In the genomic region with DNA sequence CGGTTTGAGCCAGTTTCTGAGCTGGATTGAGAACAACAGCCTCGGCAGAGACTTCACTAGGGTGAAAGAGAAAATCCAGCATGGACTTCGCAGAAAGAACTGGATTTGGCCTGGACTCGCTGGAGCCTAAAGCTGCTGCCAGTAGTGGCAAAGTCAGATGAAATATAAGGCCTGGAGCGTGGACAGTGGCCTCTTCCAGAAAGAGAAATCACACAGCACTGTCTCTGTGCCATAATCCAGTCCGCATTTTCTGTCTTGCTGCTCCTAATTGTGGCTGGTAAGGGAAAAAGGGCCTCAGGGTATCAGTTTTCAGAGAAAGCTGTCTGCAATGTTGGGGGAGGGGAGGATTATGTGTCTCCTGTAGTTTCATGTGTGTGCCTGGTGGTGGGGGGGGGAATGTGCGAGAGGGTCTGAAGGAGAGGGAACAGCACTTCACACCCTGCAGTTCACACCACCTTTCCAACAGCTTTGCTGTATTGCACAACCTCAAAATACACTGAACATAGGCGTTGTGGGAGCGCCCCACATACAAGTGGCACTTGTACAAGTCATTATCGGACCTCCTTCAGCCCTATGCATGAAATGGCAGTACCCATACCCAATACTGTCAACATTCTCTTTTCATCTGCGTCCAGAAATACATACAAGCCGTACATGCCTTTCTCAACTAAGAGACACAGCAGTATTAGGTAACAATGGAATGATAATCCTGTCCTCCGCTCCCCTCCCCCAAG, we compare ENCODE assay signal across 8 cellular contexts.
DNase-seq lines count a peak whose midpoint lies in the region; ATAC-seq and TF ChIP-seq lines count a peak whose summit lies in the region.

No MANE protein-coding gene starts in this region.

- no peaks in the 10 kb centered on the region for H3K27me3 Mint-ChIP-seq in Calu3 (ENCODE audit: unreplicated experiment)
- no peaks in the 10 kb centered on the region for H3K27me3 Mint-ChIP-seq in activated naive CD4-positive, alpha-beta T cell treated with anti-CD3 and anti-CD28 coated beads for 36 hours (ENCODE audit: low read depth)

- TF ChIP-seq CTCF in Calu3 (IDR thresholded peaks at IDR 0.05; ENCODE audit: unreplicated experiment) (no peak), LNCaP clone FGC (IDR thresholded peaks at IDR 0.05; ENCODE audit: control insufficient read depth, extremely low read depth, insufficient read depth) (no peak), gastroesophageal sphincter (IDR thresholded peaks at IDR 0.05) (no peak)

- H3K9me3 ChIP-seq in SJCRH30 (replicated peaks) (peaks cover 4% of the 10 kb centered on the region), gastroesophageal sphincter (no peaks in the 10 kb centered on the region)

- intact Hi-C loops in Calu3 (cut with micrococcal nuclease; ENCODE audit: unreplicated experiment): loop anchor here (1.0 to 5.0 kb wide), 5 partner anchors 17 to 159 kb away; a partner anchor contains a TSS
- intact Hi-C loops in activated naive CD4-positive, alpha-beta T cell treated with anti-CD3 and anti-CD28 coated beads for 36 hours (cut with micrococcal nuclease): loop anchor here (1.0 to 5.0 kb wide), 5 partner anchors 20 to 1314 kb away; a partner anchor contains a TSS

- DNase-seq in Calu3: peak; percentile 95
- DNase-seq in LNCaP clone FGC (ENCODE audit: low read depth): peak; percentile 96
- DNase-seq in SJCRH30: peak; percentile 97 to 99
- peak; percentile 99 for DNase-seq in activated naive CD4-positive, alpha-beta T cell treated with anti-CD3 and anti-CD28 coated beads for 36 hours
- DNase-seq in nucleus accumbens (lab: John Stamatoyannopoulos, UW): peak in 55 of 56 donors; percentile 19 to 93 (median 83)
- DNase-seq in substantia nigra (lab: John Stamatoyannopoulos, UW): peak in 48 of 49 donors; percentile 26 to 92 (median 81)

- H3K36me3 ChIP-seq in SJCRH30 (no peaks in the 10 kb centered on the region), gastroesophageal sphincter (no peaks in the 10 kb centered on the region)

- CTCF ChIA-PET in Calu3 (lab: Charles Lee): interaction anchor here (0.7 to 1.3 kb wide), 6 partner anchors 34 to 141 kb away, joined by 3 to 21 read pairs (median 4); a partner anchor contains a TSS
- CTCF ChIA-PET in activated naive CD4-positive, alpha-beta T cell treated with anti-CD3 and anti-CD28 coated beads for 36 hours (lab: Charles Lee): interaction anchor here (0.6 to 2.5 kb wide), 13 partner anchors 18 to 1304 kb away, joined by 3 to 9 read pairs (median 4); a partner anchor contains a TSS

- peaks cover 42% of the 10 kb centered on the region for H3K36me3 Mint-ChIP-seq in Calu3 (ENCODE audit: insufficient read depth, unreplicated experiment)
- peaks cover 1% of the 10 kb centered on the region for H3K36me3 Mint-ChIP-seq in activated naive CD4-positive, alpha-beta T cell treated with anti-CD3 and anti-CD28 coated beads for 36 hours (ENCODE audit: low read depth)

- peak overlapping the region; percentile 97 for H3K27ac ChIP-seq in SJCRH30
- H3K27ac ChIP-seq in gastroesophageal sphincter: peak overlapping the region; percentile 83 to 94 (median 86)
- H3K27ac ChIP-seq in substantia nigra (ENCODE audit: low read depth, low read length, poor library complexity, severe bottlenecking): peak overlapping the region; percentile 93

- no peaks in the 10 kb centered on the region for H3K9me3 Mint-ChIP-seq in Calu3 (ENCODE audit: low read depth, unreplicated experiment)
- H3K9me3 Mint-ChIP-seq in activated naive CD4-positive, alpha-beta T cell treated with anti-CD3 and anti-CD28 coated beads for 36 hours: peaks cover 16% of the 10 kb centered on the region

- H3K27ac Mint-ChIP-seq in Calu3 (ENCODE audit: unreplicated experiment): peak overlapping the region; percentile 95
- peak overlapping the region; percentile 98 for H3K27ac Mint-ChIP-seq in activated naive CD4-positive, alpha-beta T cell treated with anti-CD3 and anti-CD28 coated beads for 36 hours

- TF ChIP-seq EP300 in gastroesophageal sphincter (IDR thresholded peaks at IDR 0.05): no peak

- peaks cover 64% of the 10 kb centered on the region for H3K4me1 Mint-ChIP-seq in Calu3 (ENCODE audit: low read depth, unreplicated experiment)
- peaks cover 53% of the 10 kb centered on the region for H3K4me1 Mint-ChIP-seq in activated naive CD4-positive, alpha-beta T cell treated with anti-CD3 and anti-CD28 coated beads for 36 hours (ENCODE audit: low read depth)

- BruUV-seq in Calu3 (replicated peaks; lab: Mats Ljungman, UMichigan): no TSS peak

- peak; percentile 47 for ATAC-seq in GM21717 (IDR thresholded peaks at IDR 0.05; ENCODE audit: unreplicated experiment)
- ATAC-seq in gastroesophageal sphincter: peak; percentile 81

- H3K4me1 ChIP-seq in SJCRH30 (peaks cover 43% of the 10 kb centered on the region), gastroesophageal sphincter (peaks cover 0 to 67% (median 19%) of the 10 kb centered on the region in 3 donors)

- TF ChIP-seq POLR2A in gastroesophageal sphincter (IDR thresholded peaks at IDR 0.05): no peak

- WGBS in gastroesophageal sphincter (ENCODE audit: low coverage in 1 of 2), 2 donors: 21 to 24% methylated on average over 10 to 12 of the region's 13 CpGs

- H3K4me3 ChIP-seq in LNCaP clone FGC (ENCODE audit: low read depth, low read length): no peak overlapping the region
- peak overlapping the region; percentile 14 for H3K4me3 ChIP-seq in SJCRH30
- H3K4me3 ChIP-seq in gastroesophageal sphincter: peak overlapping the region in 1 of 2 donors; percentile 21

- peak overlapping the region; percentile 24 for H3K4me3 Mint-ChIP-seq in Calu3 (ENCODE audit: low read depth, unreplicated experiment)
- peak overlapping the region; percentile 73 for H3K4me3 Mint-ChIP-seq in activated naive CD4-positive, alpha-beta T cell treated with anti-CD3 and anti-CD28 coated beads for 36 hours

- H3K27me3 ChIP-seq in SJCRH30 (no peaks in the 10 kb centered on the region), gastroesophageal sphincter (no peaks in the 10 kb centered on the region)
